ENCODE assay signal across 11 cellular contexts in genomic region chr1:150615346-150616201, GRCh38. TPM values are rescaled to one million over a fixed set of nuclear protein-coding genes. Genes with fewer than 3 reads are reported as not detected.
A peak's percentile ranks its signal among the peaks of the same experiment; 100 is the strongest.
DNase-seq lines count a peak whose midpoint lies in the region; ATAC-seq and TF ChIP-seq lines count a peak whose summit lies in the region.
"Had no signal": no experiment of that assay in that cellular context is flagged by ENCODE, and none has a peak within 500 bp of the region (broad histone marks: within the 10 kb centered on the region; RNA-seq: fewer than 3 reads in every experiment).

No MANE protein-coding gene starts in this region.

- peak overlapping the region; percentile 85 to 100 (median 100) for H3K27ac Mint-ChIP-seq in CD14-positive monocyte
- peak overlapping the region; percentile 91 for H3K27ac Mint-ChIP-seq in activated T-cell treated with anti-CD3 and anti-CD28 coated beads, Interleukin-2, amount 50 U/mL, for 72 hours

- H3K36me3 ChIP-seq in HUES6 (ENCODE audit: control insufficient read depth, insufficient read depth, low read length) (peaks cover 78% of the 10 kb centered on the region), lower lobe of right lung (peaks cover 32% of the 10 kb centered on the region)

- peaks cover 73% of the 10 kb centered on the region for H3K4me1 Mint-ChIP-seq in CD14-positive monocyte
- H3K4me1 Mint-ChIP-seq in activated T-cell treated with anti-CD3 and anti-CD28 coated beads, Interleukin-2, amount 50 U/mL, for 72 hours (ENCODE audit: low read depth), result peaks cover 78% of the 10 kb centered on the region

- intact Hi-C loops in CD14-positive monocyte (cut with micrococcal nuclease) (no loop called here), lower lobe of right lung (cut with DNase I) (no loop called here)

- H3K27ac ChIP-seq in HUES6 (ENCODE audit: low read depth, low read length), result peak overlapping the region; percentile 51; the same call in 1 of the 2 replicates
- peak overlapping the region; percentile 95 for H3K27ac ChIP-seq in lower lobe of right lung
- H3K27ac ChIP-seq: hepatocyte had no signal

- no peak overlapping the region for H3K4me3 Mint-ChIP-seq in CD14-positive monocyte
- peak overlapping the region; percentile 63 to 79 for H3K4me3 Mint-ChIP-seq in activated T-cell treated with anti-CD3 and anti-CD28 coated beads, Interleukin-2, amount 50 U/mL, for 72 hours

- H3K4me3 ChIP-seq in HUES6 (ENCODE audit: low read depth, low read length) (no peak overlapping the region), lower lobe of right lung (no peak overlapping the region)
- H3K4me3 ChIP-seq: hepatocyte had no signal

- peaks cover 0 to 7% (median 5%) of the 10 kb centered on the region in 3 donors for H3K27me3 Mint-ChIP-seq in CD14-positive monocyte (ENCODE audit: low read depth in 3 of 3)
- no peaks in the 10 kb centered on the region for H3K27me3 Mint-ChIP-seq in activated T-cell treated with anti-CD3 and anti-CD28 coated beads, Interleukin-2, amount 50 U/mL, for 72 hours (ENCODE audit: low read depth)

- H3K4me1 ChIP-seq in HUES6 (ENCODE audit: control insufficient read depth, insufficient read depth, low read length) (peaks cover 6% of the 10 kb centered on the region; the same call in 1 of the 2 replicates), lower lobe of right lung (peaks cover 70% of the 10 kb centered on the region)

- TF ChIP-seq CTCF in CD14-positive monocyte (IDR thresholded peaks at IDR 0.05) (no peak), lower lobe of right lung (IDR thresholded peaks at IDR 0.05) (no peak)

- ATAC-seq in activated T-cell treated with anti-CD3 and anti-CD28 coated beads, Interleukin-2, amount 50 U/mL, for 72 hours (replicated peaks in 1 of 2), result peak in 1 of 2 donors; percentile 30
- ATAC-seq in lower lobe of right lung (no peak), HG02852 (IDR thresholded peaks at IDR 0.05; ENCODE audit: unreplicated experiment) (no peak), HG02759 (IDR thresholded peaks at IDR 0.05; ENCODE audit: unreplicated experiment) (no peak)

- no peaks in the 10 kb centered on the region for H3K9me3 ChIP-seq in HUES6 (ENCODE audit: control insufficient read depth, insufficient read depth, low read depth, low read length)
- no peaks in the 10 kb centered on the region for H3K9me3 ChIP-seq in lower lobe of right lung

- peak overlapping the region; percentile 42 for H3K9ac ChIP-seq in HUES6 (ENCODE audit: low read length)

- H3K27me3 ChIP-seq in HUES6 (ENCODE audit: control insufficient read depth, insufficient read depth, low read length), result no peaks in the 10 kb centered on the region
- H3K27me3 ChIP-seq in lower lobe of right lung (ENCODE audit: low read depth), result no peaks in the 10 kb centered on the region
- H3K27me3 ChIP-seq: hepatocyte had no signal

- DNase-seq in CD14-positive monocyte (ENCODE audit: low spot score), result no peak
- peak in 1 of 2 donors; percentile 40 for DNase-seq in activated T-cell treated with anti-CD3 and anti-CD28 coated beads, Interleukin-2, amount 50 U/mL, for 72 hours
- DNase-seq in lower lobe of right lung, result no peak
- DNase-seq in GM03348 (ENCODE audit: low spot score), result no peak
- DNase-seq in stimulated activated CD4-positive, alpha-beta T cell treated with anti-CD3 and anti-CD28 coated beads, Interleukin-1b, Interleukin-23, amount 100 ng/mL, for 48 hours, result no peak
- DNase-seq: central memory CD4-positive, alpha-beta T cell; nucleus accumbens had no signal

- peaks cover 0 to 5% (median 0%) of the 10 kb centered on the region in 7 donors for H3K9me3 Mint-ChIP-seq in CD14-positive monocyte
- no peaks in the 10 kb centered on the region for H3K9me3 Mint-ChIP-seq in activated T-cell treated with anti-CD3 and anti-CD28 coated beads, Interleukin-2, amount 50 U/mL, for 72 hours

- H3K36me3 Mint-ChIP-seq in CD14-positive monocyte, result peaks cover 32 to 46% of the 10 kb centered on the region in 2 donors
- H3K36me3 Mint-ChIP-seq in activated T-cell treated with anti-CD3 and anti-CD28 coated beads, Interleukin-2, amount 50 U/mL, for 72 hours (ENCODE audit: insufficient read depth in 2 of 2), result peaks cover 26 to 35% of the 10 kb centered on the region in 2 donors

RNA-seq across cellular contexts. Expression of gene ENSA, which starts 13.8 kb away (rescaled TPM):
- polyA plus RNA-seq in CD14-positive monocyte, result 10 to 100 TPM; 38.5 to 40.3 TPM
- 100 to 1,000 TPM; 178 to 203 TPM for total RNA-seq in activated T-cell treated with anti-CD3 and anti-CD28 coated beads, Interleukin-2, amount 50 U/mL, for 72 hours
- total RNA-seq in lower lobe of right lung, result 172 TPM

RNA-seq across cellular contexts. Expression of gene MCL1, which starts 36.2 kb away (rescaled TPM):
- polyA plus RNA-seq in CD14-positive monocyte, result 100 to 1,000 TPM; 287 to 301 TPM
- 100 to 1,000 TPM; 373 to 495 TPM for total RNA-seq in activated T-cell treated with anti-CD3 and anti-CD28 coated beads, Interleukin-2, amount 50 U/mL, for 72 hours
- total RNA-seq in lower lobe of right lung, result 387 TPM

Comparison
In these comparisons a context has a peak if more than half of its experiments do, and no peak if none do; other contexts are left out.
1. H3K4me3 Mint-ChIP-seq: peak in activated T-cell treated with anti-CD3 and anti-CD28 coated beads, Interleukin-2, amount 50 U/mL, for 72 hours (2 of 2); none in CD14-positive monocyte (0 of 2).